Comparison of ENCODE assay signal across 8 cellular contexts in genomic region chr14:91116913-91117588, GRCh38. TPM values are rescaled to one million over a fixed set of nuclear protein-coding genes. Genes with fewer than 3 reads are reported as not detected.
A peak's percentile ranks its signal among the peaks of the same experiment; 100 is the strongest.
DNase-seq lines count a peak whose midpoint lies in the region; ATAC-seq and TF ChIP-seq lines count a peak whose summit lies in the region.

No MANE protein-coding gene starts in this region.

- H3K27me3 Mint-ChIP-seq in GM23338 (ENCODE audit: insufficient read depth, low read depth, poor library complexity) = peaks cover 11% of the 10 kb centered on the region

- ATAC-seq in GM23338 = no peak
- no peak for ATAC-seq in GM19455 (IDR thresholded peaks at IDR 0.05; ENCODE audit: unreplicated experiment)
- no peak for ATAC-seq in HG02870 (IDR thresholded peaks at IDR 0.05; ENCODE audit: unreplicated experiment)

- no peaks in the 10 kb centered on the region for H3K9me2 ChIP-seq in GM23338 (ENCODE audit: insufficient read depth)

- peaks cover 6% of the 10 kb centered on the region; the same call in 2 of the 3 replicates for H3K9me3 Mint-ChIP-seq in GM23338

- TF ChIP-seq CTCF in GM23338 (conservative IDR thresholded peaks at IDR 0.05; ENCODE audit: low read depth in 2 of 2) = no peak

- H3K27ac ChIP-seq in GM23338 (ENCODE audit: low read depth) (peak overlapping the region; percentile 82), epithelial cell of prostate (peak overlapping the region; percentile 99)

- H4K20me1 ChIP-seq in GM23338 (replicated peaks; ENCODE audit: insufficient read depth) = no peaks in the 10 kb centered on the region

- H3K36me3 ChIP-seq in GM23338 (ENCODE audit: insufficient read depth) = no peaks in the 10 kb centered on the region

- H3F3A ChIP-seq in GM23338 (replicated peaks; ENCODE audit: low read depth) = peaks cover 7% of the 10 kb centered on the region

- 0 out of 2 replicates have a peak overlapping the region, but pooled peaks have one; percentile 15 for H3K4me3 ChIP-seq in GM23338

- peaks cover 41% of the 10 kb centered on the region for H3K4me1 ChIP-seq in GM23338 (ENCODE audit: insufficient read depth)

- H3K27me3 ChIP-seq in GM23338 (ENCODE audit: insufficient read depth) = no peaks in the 10 kb centered on the region

- no peak overlapping the region for H3K4me3 Mint-ChIP-seq in GM23338

- peak overlapping the region; percentile 46 for H3K4me2 ChIP-seq in GM23338

- peaks cover 59% of the 10 kb centered on the region for H3K4me1 Mint-ChIP-seq in GM23338

- DNase-seq in GM23338 (ENCODE audit: low spot score) (no peak), epithelial cell of prostate (ENCODE audit: low read depth, low spot score) (no peak), SHP77 (lab: John Stamatoyannopoulos, UW) (no peak), SIG-M5 treated with dmso at 0.1 percent for 504 hours (lab: John Stamatoyannopoulos, UW; ENCODE audit: unreplicated experiment) (no peak)
- DNase-seq in activated CD4-positive, alpha-beta T cell treated with anti-CD3 and anti-CD28 coated beads, Interleukin-2, amount 50 U/mL, for 4 hours = peak; percentile 53 to 62
- peak; percentile 53 for DNase-seq in stimulated activated CD4-positive, alpha-beta T cell treated with anti-CD3 and anti-CD28 coated beads, Interleukin-4, amount 100 ng/mL, for 1 hour

- no peak overlapping the region for H2AFZ ChIP-seq in GM23338

- H3K79me2 ChIP-seq in GM23338 (replicated peaks; ENCODE audit: insufficient read depth) = peaks cover 17% of the 10 kb centered on the region

- H3K27ac Mint-ChIP-seq in GM23338 = peak overlapping the region; percentile 16; the same call in 1 of the 2 replicates

- H3K36me3 Mint-ChIP-seq in GM23338 (ENCODE audit: low read depth) = peaks cover 40% of the 10 kb centered on the region

TF ChIP-seq in GM23338, 12 proteins besides CTCF, POLR2A, EP300 and RAD21:
- no peak for TF ChIP-seq STAT1 (IDR thresholded peaks at IDR 0.05; ENCODE audit: unreplicated experiment)
- TF ChIP-seq CREB1 (CRISPR knock-in tag; IDR thresholded peaks at IDR 0.05; ENCODE audit: low read depth) = no peak
- no peak for TF ChIP-seq POLR2AphosphoS5 (IDR thresholded peaks at IDR 0.05; ENCODE audit: low read depth)
- TF ChIP-seq ETS1 (IDR thresholded peaks at IDR 0.05) = no peak
- TF ChIP-seq EZH2 (IDR thresholded peaks at IDR 0.05; ENCODE audit: low read depth, unreplicated experiment) = no peak
- TF ChIP-seq NANOG (IDR thresholded peaks at IDR 0.05; ENCODE audit: borderline replicate concordance) = no peak
- no peak for TF ChIP-seq ZNF114 (CRISPR knock-in tag; IDR thresholded peaks at IDR 0.05)
- no peak for TF ChIP-seq ZNF331 (CRISPR knock-in tag; IDR thresholded peaks at IDR 0.05; ENCODE audit: low read depth)
- TF ChIP-seq, protein P1, sequence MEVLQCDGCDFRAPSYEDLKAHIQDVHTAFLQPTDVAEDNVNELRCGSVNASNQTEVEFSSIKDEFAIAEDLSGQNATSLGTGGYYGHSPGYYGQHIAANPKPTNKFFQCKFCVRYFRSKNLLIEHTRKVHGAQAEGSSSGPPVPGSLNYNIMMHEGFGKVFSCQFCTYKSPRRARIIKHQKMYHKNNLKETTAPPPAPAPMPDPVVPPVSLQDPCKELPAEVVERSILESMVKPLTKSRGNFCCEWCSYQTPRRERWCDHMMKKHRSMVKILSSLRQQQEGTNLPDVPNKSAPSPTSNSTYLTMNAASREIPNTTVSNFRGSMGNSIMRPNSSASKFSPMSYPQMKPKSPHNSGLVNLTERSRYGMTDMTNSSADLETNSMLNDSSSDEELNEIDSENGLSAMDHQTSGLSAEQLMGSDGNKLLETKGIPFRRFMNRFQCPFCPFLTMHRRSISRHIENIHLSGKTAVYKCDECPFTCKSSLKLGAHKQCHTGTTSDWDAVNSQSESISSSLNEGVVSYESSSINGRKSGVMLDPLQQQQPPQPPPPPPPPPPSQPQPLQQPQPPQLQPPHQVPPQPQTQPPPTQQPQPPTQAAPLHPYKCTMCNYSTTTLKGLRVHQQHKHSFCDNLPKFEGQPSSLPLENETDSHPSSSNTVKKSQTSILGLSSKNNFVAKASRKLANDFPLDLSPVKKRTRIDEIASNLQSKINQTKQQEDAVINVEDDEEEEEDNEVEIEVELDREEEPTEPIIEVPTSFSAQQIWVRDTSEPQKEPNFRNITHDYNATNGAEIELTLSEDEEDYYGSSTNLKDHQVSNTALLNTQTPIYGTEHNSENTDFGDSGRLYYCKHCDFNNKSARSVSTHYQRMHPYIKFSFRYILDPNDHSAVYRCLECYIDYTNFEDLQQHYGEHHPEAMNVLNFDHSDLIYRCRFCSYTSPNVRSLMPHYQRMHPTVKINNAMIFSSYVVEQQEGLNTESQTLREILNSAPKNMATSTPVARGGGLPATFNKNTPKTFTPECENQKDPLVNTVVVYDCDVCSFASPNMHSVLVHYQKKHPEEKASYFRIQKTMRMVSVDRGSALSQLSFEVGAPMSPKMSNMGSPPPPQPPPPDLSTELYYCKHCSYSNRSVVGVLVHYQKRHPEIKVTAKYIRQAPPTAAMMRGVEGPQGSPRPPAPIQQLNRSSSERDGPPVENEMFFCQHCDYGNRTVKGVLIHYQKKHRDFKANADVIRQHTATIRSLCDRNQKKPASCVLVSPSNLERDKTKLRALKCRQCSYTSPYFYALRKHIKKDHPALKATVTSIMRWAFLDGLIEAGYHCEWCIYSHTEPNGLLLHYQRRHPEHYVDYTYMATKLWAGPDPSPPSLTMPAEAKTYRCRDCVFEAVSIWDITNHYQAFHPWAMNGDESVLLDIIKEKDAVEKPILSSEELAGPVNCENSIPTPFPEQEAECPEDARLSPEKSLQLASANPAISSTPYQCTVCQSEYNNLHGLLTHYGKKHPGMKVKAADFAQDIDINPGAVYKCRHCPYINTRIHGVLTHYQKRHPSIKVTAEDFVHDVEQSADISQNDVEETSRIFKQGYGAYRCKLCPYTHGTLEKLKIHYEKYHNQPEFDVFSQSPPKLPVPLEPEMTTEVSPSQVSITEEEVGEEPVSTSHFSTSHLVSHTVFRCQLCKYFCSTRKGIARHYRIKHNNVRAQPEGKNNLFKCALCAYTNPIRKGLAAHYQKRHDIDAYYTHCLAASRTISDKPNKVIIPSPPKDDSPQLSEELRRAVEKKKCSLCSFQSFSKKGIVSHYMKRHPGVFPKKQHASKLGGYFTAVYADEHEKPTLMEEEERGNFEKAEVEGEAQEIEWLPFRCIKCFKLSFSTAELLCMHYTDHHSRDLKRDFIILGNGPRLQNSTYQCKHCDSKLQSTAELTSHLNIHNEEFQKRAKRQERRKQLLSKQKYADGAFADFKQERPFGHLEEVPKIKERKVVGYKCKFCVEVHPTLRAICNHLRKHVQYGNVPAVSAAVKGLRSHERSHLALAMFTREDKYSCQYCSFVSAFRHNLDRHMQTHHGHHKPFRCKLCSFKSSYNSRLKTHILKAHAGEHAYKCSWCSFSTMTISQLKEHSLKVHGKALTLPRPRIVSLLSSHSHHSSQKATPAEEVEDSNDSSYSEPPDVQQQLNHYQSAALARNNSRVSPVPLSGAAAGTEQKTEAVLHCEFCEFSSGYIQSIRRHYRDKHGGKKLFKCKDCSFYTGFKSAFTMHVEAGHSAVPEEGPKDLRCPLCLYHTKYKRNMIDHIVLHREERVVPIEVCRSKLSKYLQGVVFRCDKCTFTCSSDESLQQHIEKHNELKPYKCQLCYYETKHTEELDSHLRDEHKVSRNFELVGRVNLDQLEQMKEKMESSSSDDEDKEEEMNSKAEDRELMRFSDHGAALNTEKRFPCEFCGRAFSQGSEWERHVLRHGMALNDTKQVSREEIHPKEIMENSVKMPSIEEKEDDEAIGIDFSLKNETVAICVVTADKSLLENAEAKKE (CRISPR knock-in tag; IDR thresholded peaks at IDR 0.05) = no peak
- TF ChIP-seq EZH2phosphoT487 (IDR thresholded peaks at IDR 0.05; ENCODE audit: unreplicated experiment) = no peak
- TF ChIP-seq, protein P2, sequence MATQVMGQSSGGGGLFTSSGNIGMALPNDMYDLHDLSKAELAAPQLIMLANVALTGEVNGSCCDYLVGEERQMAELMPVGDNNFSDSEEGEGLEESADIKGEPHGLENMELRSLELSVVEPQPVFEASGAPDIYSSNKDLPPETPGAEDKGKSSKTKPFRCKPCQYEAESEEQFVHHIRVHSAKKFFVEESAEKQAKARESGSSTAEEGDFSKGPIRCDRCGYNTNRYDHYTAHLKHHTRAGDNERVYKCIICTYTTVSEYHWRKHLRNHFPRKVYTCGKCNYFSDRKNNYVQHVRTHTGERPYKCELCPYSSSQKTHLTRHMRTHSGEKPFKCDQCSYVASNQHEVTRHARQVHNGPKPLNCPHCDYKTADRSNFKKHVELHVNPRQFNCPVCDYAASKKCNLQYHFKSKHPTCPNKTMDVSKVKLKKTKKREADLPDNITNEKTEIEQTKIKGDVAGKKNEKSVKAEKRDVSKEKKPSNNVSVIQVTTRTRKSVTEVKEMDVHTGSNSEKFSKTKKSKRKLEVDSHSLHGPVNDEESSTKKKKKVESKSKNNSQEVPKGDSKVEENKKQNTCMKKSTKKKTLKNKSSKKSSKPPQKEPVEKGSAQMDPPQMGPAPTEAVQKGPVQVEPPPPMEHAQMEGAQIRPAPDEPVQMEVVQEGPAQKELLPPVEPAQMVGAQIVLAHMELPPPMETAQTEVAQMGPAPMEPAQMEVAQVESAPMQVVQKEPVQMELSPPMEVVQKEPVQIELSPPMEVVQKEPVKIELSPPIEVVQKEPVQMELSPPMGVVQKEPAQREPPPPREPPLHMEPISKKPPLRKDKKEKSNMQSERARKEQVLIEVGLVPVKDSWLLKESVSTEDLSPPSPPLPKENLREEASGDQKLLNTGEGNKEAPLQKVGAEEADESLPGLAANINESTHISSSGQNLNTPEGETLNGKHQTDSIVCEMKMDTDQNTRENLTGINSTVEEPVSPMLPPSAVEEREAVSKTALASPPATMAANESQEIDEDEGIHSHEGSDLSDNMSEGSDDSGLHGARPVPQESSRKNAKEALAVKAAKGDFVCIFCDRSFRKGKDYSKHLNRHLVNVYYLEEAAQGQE (IDR thresholded peaks at IDR 0.05; ENCODE audit: unreplicated experiment) = no peak

RNA-seq across cellular contexts. Expression of gene DGLUCY, which starts 3.2 kb away (rescaled TPM):
- total RNA-seq in GM23338 (2014; rRNA removed; shearing (Covaris generic)) = 26.2 and 31.6 TPM in 2 replicates
- polyA plus RNA-seq in GM23338 (2016; fragmentation: Nextera tagmentation; extraction: Ambion mirVana) = 14.0 and 14.6 TPM in 2 replicates

RNA-seq across cellular contexts. Expression of gene RPS6KA5, which starts 56.6 kb away (rescaled TPM):
- total RNA-seq in GM23338 (2014; rRNA removed; shearing (Covaris generic)) = 2.0 and 2.1 TPM in 2 replicates
- 2.1 and 2.4 TPM in 2 replicates for polyA plus RNA-seq in GM23338 (2016; fragmentation: Nextera tagmentation; extraction: Ambion mirVana)

Comparison
In these comparisons a context has a peak if more than half of its experiments do, and no peak if none do; other contexts are left out.
1. DNase-seq: peak in activated CD4-positive, alpha-beta T cell treated with anti-CD3 and anti-CD28 coated beads, Interleukin-2, amount 50 U/mL, for 4 hours (2 of 2) and stimulated activated CD4-positive, alpha-beta T cell treated with anti-CD3 and anti-CD28 coated beads, Interleukin-4, amount 100 ng/mL, for 1 hour (single experiment); none in GM23338 (single experiment), epithelial cell of prostate (single experiment), SHP77 (0 of 2) and SIG-M5 treated with dmso at 0.1 percent for 504 hours (single experiment).